1 cellular context compared by ENCODE assay signal in genomic region chr21:33729631-33730030, GRCh38.
TF ChIP-seq lines count a peak whose summit lies in the region.

No MANE protein-coding gene starts in this region.

TF ChIP-seq in IMR-90, 13 proteins besides CTCF, POLR2A, EP300 and RAD21 (continued from another document):
- TF ChIP-seq USF2 (IDR thresholded peaks at IDR 0.05; ENCODE audit: low read depth, low read length) (no peak), FOS (IDR thresholded peaks at IDR 0.05; ENCODE audit: low read depth, low read length) (no peak)
